Comparison of ENCODE assay signal across 8 cellular contexts in the genomic region with DNA sequence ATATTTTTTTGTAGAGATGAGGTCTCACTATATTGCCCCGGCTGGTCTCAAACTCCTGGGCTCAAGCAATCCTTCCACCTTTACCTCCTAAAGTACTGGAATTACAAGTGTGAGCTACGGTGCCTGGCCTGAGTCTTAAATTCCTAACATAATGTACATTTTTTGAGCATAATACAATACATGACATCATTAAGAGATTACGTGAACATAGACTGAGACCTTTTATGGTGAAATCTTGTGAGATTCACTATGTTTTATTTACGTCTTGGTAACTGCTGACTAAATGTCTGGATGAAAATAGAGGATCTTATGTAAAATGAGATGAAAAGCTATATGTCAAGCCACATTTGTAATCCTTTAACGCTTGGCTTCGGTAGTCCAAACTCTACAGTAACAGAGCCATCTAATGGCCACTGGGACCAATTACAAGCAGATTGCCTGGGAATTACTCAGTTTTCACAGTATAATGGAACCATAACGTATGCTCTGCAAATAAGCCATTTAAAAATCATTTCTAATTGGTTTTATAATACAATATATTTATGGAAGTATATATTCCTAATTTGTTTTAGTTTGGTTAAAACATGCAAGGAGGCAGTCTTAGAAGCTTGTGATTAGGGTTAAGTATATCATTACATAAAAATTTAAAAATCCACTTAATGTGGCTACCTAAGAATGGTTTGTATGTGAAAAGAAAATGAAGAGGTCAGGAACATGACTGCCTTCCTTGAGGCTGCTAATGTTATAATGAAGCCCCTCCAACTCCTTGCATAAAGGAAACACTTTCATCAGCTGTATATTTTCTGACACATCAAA. TPM values are rescaled to one million over a fixed set of nuclear protein-coding genes. Genes with fewer than 3 reads are reported as not detected.
DNase-seq lines count a peak whose midpoint lies in the region; ATAC-seq lines count a peak whose summit lies in the region.

No MANE protein-coding gene starts in this region.

- no peak overlapping the region for H3K9ac ChIP-seq in Karpas-422 (ENCODE audit: low read length)

- DNase-seq in SIG-M5 treated with dmso at 0.1 percent for 504 hours (lab: John Stamatoyannopoulos, UW; ENCODE audit: unreplicated experiment) (peak; percentile 79), SIG-M5 (lab: John Stamatoyannopoulos, UW) (no peak), Karpas-422 (peak; percentile 89), OCI-M1 (lab: John Stamatoyannopoulos, UW) (peak; percentile 88), T47D (ENCODE audit: low read depth in 1 of 2, low spot score in 1 of 2) (peak; percentile 55 to 80), inferior parietal cortex (ENCODE audit: extremely low spot score) (peak; percentile 87), smooth muscle cell of the brain vasculature (ENCODE audit: low read depth, low spot score) (peak; percentile 62)

- no peaks in the 10 kb centered on the region for H3K36me3 ChIP-seq in Karpas-422 (ENCODE audit: insufficient read depth, low read length)

- no peaks in the 10 kb centered on the region for H3K27me3 ChIP-seq in Karpas-422 (ENCODE audit: low read length)

- no peak for ATAC-seq in HG02840 (IDR thresholded peaks at IDR 0.05; ENCODE audit: low FRiP score, unreplicated experiment)

- peak overlapping the region; percentile 20 for H3K4me2 ChIP-seq in Karpas-422 (ENCODE audit: low read depth, low read length, poor library complexity, severe bottlenecking)

- no peaks in the 10 kb centered on the region for H3K9me3 ChIP-seq in Karpas-422 (ENCODE audit: low read length)

- no peaks in the 10 kb centered on the region for H4K20me1 ChIP-seq in Karpas-422 (ENCODE audit: insufficient read depth, low read depth, low read length)

- H3K4me3 ChIP-seq in Karpas-422 (ENCODE audit: low read length) = no peak overlapping the region

- in situ Hi-C loops in T47D (cut with HindIII; ENCODE audit: low pct_unique_long_range_greater_than_20kb, low sequenced_read_pairs) = no loop called here

- no peaks in the 10 kb centered on the region for H3K9me2 ChIP-seq in Karpas-422 (replicated peaks; ENCODE audit: insufficient read depth, low read length)

- H3K27ac ChIP-seq in Karpas-422 (ENCODE audit: low read length) = no peak overlapping the region

- H2AFZ ChIP-seq in Karpas-422 (ENCODE audit: low read length) = no peak overlapping the region

- H3K4me1 ChIP-seq in Karpas-422 (ENCODE audit: low read length) = peaks cover 30% of the 10 kb centered on the region

- H3K79me2 ChIP-seq in Karpas-422 (ENCODE audit: low read length) = no peaks in the 10 kb centered on the region

RNA-seq across cellular contexts. Expression of gene EFCAB13, which starts 8.1 kb away (rescaled TPM):
- total RNA-seq in Karpas-422 (2014; rRNA removed; shearing (Covaris generic); ENCODE audit: low replicate concordance) = 0.58 and 1.0 TPM in 2 replicates
